Comparison of ENCODE assay signal across 19 cellular contexts in genomic region chr4:144714166-144714565, GRCh38.
A peak's percentile ranks its signal among the peaks of the same experiment; 100 is the strongest.
DNase-seq lines count a peak whose midpoint lies in the region; ATAC-seq, FAIRE-seq and TF ChIP-seq lines count a peak whose summit lies in the region.
"Had no signal": no experiment of that assay in that cellular context is flagged by ENCODE, and none has a peak within 500 bp of the region (broad histone marks: within the 10 kb centered on the region; RNA-seq: fewer than 3 reads in every experiment).

No MANE protein-coding gene starts in this region.

- H3K4me1 ChIP-seq in ACC112 (ENCODE audit: control insufficient read depth, insufficient read depth, low read length, unreplicated experiment) = peaks cover 39% of the 10 kb centered on the region

- CTCF ChIA-PET in T-cell (lab: Charles Lee) = no interaction called here

- ATAC-seq in T-cell (replicated peaks in 1 of 4) = no peak

- no peak for TF ChIP-seq CTCF in bronchial epithelial cell (IDR thresholded peaks at IDR 0.05; ENCODE audit: insufficient read depth, low read length, severe bottlenecking)

- no peaks in the 10 kb centered on the region for H3K79me2 ChIP-seq in ACC112 (ENCODE audit: control insufficient read depth, insufficient read depth, low read length, unreplicated experiment)

- H3K27ac Mint-ChIP-seq in T-cell = no peak overlapping the region
- H3K27ac Mint-ChIP-seq: B cell; CD4-positive, alpha-beta T cell had no signal

- H2AFZ ChIP-seq in ACC112 (ENCODE audit: low read length, unreplicated experiment) = no peak overlapping the region
- H2AFZ ChIP-seq: GM23248 had no signal

- no peak overlapping the region for H3K4me3 ChIP-seq in ACC112 (ENCODE audit: low read depth, low read length)
- no peak overlapping the region for H3K4me3 ChIP-seq in bronchial epithelial cell (ENCODE audit: low read depth, low read length)
- H3K4me3 ChIP-seq: GM23248 had no signal

- no peaks in the 10 kb centered on the region for H3K4me1 Mint-ChIP-seq in T-cell

- no peaks in the 10 kb centered on the region for H3K9me3 Mint-ChIP-seq in T-cell
- H3K9me3 Mint-ChIP-seq: CD4-positive, alpha-beta T cell had no signal

- POLR2A ChIA-PET in T-cell (lab: Charles Lee) = no interaction called here

- H3K27me3 ChIP-seq in ACC112 (ENCODE audit: insufficient read depth, low read length) (no peaks in the 10 kb centered on the region), bronchial epithelial cell (ENCODE audit: control insufficient read depth, insufficient read depth, low read length) (no peaks in the 10 kb centered on the region)

- no peaks in the 10 kb centered on the region for H3K27me3 Mint-ChIP-seq in T-cell
- H3K27me3 Mint-ChIP-seq: CD4-positive, alpha-beta T cell had no signal

- H3K36me3 ChIP-seq in ACC112 (ENCODE audit: insufficient read depth, low read length) (peaks cover 9% of the 10 kb centered on the region), bronchial epithelial cell (ENCODE audit: control insufficient read depth, insufficient read depth, low read length) (no peaks in the 10 kb centered on the region)

- H3K4me3 Mint-ChIP-seq in T-cell = no peak overlapping the region
- H3K4me3 Mint-ChIP-seq: B cell; CD4-positive, alpha-beta T cell had no signal

- 0 out of 2 replicates have a peak overlapping the region, but pooled peaks have one; percentile 14 for H3K27ac ChIP-seq in ACC112 (ENCODE audit: low read depth, low read length)
- H3K27ac ChIP-seq: GM23248 had no signal

- peak; percentile 8 for DNase-seq in LHCN-M2 (ENCODE audit: low read depth)
- DNase-seq in bronchial epithelial cell (ENCODE audit: low read depth) = peak; percentile 70
- peak; percentile 35 for DNase-seq in iris pigment epithelial cell (ENCODE audit: low read depth)
- no peak for DNase-seq in T-cell
- no peak for DNase-seq in foreskin melanocyte
- no peak for DNase-seq in head of caudate nucleus
- DNase-seq: 8988T; ACHN; C1 segment of cervical spinal cord; Calu3; CD4-positive, alpha-beta T cell; DMS 273 treated with DMSO at 0.1 percent for 48 hours; DMS79; GM23248; H7 had no signal

- FAIRE-seq in bronchial epithelial cell (lab: Jason Lieb, UNC) = no peak
- FAIRE-seq: G401.6, GM12891 had no signal

- H3K36me3 Mint-ChIP-seq in T-cell = no peaks in the 10 kb centered on the region

- intact Hi-C loops in head of caudate nucleus (cut with DNase I) = no loop called here

Comparison
In these comparisons a context has a peak if more than half of its experiments do, and no peak if none do; other contexts are left out.
1. DNase-seq: peak in LHCN-M2 (single experiment), bronchial epithelial cell (single experiment) and iris pigment epithelial cell (single experiment); none in T-cell (0 of 34), foreskin melanocyte (single experiment) and head of caudate nucleus (0 of 42).